1 cellular context compared by ENCODE assay signal in genomic region chr6:149863846-149864577, GRCh38.
TF ChIP-seq lines count a peak whose summit lies in the region.

TSS of gene LRP11 (minus strand) at chr6:149864359. CDS start at chr6:149864020, 339 bp downstream.

TF ChIP-seq in K562, 482 proteins besides CTCF, POLR2A, EP300 and RAD21 (continued from another document and continues in another):
- no peak for TF ChIP-seq CHD7 (IDR thresholded peaks at IDR 0.05; ENCODE audit: low read depth, low read length)
- no peak for TF ChIP-seq ZNF384 (IDR thresholded peaks at IDR 0.05; ENCODE audit: low read depth, low read length)
- no peak for TF ChIP-seq MEIS2 (IDR thresholded peaks at IDR 0.05; ENCODE audit: partially characterized antibody)
- 0 out of 2 replicates have a peak, but pooled peaks have one; percentile 77 for TF ChIP-seq ZNF695 (CRISPR knock-in tag; IDR thresholded peaks at IDR 0.05)
- TF ChIP-seq, protein P1, sequence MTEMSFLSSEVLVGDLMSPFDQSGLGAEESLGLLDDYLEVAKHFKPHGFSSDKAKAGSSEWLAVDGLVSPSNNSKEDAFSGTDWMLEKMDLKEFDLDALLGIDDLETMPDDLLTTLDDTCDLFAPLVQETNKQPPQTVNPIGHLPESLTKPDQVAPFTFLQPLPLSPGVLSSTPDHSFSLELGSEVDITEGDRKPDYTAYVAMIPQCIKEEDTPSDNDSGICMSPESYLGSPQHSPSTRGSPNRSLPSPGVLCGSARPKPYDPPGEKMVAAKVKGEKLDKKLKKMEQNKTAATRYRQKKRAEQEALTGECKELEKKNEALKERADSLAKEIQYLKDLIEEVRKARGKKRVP (CRISPR knock-in tag; IDR thresholded peaks at IDR 0.05): no peak
- peak in 1 of 2 experiments; percentile 60; a peak in 1 of 4 replicates for TF ChIP-seq TEAD1 (CRISPR knock-in tag; IDR thresholded peaks at IDR 0.05)
- peak; percentile 59; the same call in 1 of the 2 replicates for TF ChIP-seq PHF8 (IDR thresholded peaks at IDR 0.05; ENCODE audit: borderline replicate concordance, low read length)
- 0 out of 2 replicates have a peak, but pooled peaks have one; percentile 6 for TF ChIP-seq BHLHE40 (IDR thresholded peaks at IDR 0.05; ENCODE audit: low read length)
- no peak for TF ChIP-seq JUND (IDR thresholded peaks at IDR 0.05; ENCODE audit: borderline replicate concordance, low read depth, low read length)
- no peak; the same call in 2 of the 3 replicates for TF ChIP-seq JUND (tag; IDR thresholded peaks at IDR 0.05; ENCODE audit: borderline replicate concordance, low read depth, low read length)
- TF ChIP-seq, protein P2, sequence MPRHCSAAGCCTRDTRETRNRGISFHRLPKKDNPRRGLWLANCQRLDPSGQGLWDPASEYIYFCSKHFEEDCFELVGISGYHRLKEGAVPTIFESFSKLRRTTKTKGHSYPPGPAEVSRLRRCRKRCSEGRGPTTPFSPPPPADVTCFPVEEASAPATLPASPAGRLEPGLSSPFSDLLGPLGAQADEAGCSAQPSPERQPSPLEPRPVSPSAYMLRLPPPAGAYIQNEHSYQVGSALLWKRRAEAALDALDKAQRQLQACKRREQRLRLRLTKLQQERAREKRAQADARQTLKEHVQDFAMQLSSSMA (CRISPR knock-in tag; IDR thresholded peaks at IDR 0.05): no peak
- TF ChIP-seq NR3C1 (CRISPR knock-in tag; IDR thresholded peaks at IDR 0.05): 0 out of 2 replicates have a peak, but pooled peaks have one; percentile 17
- TF ChIP-seq SFPQ (IDR thresholded peaks at IDR 0.05; ENCODE audit: low read depth, low read length): no peak
- 0 out of 2 replicates have a peak, but pooled peaks have one; percentile 69 for TF ChIP-seq HDAC6 (IDR thresholded peaks at IDR 0.05; ENCODE audit: low read depth, low read length)
- TF ChIP-seq ETV1 (tag; conservative IDR thresholded peaks at IDR 0.05; ENCODE audit: low read depth): no peak
- 0 out of 2 replicates have a peak, but pooled peaks have one; percentile 18 for TF ChIP-seq ZNF584 (CRISPR knock-in tag; IDR thresholded peaks at IDR 0.05; ENCODE audit: low read depth)
- TF ChIP-seq, protein P3, sequence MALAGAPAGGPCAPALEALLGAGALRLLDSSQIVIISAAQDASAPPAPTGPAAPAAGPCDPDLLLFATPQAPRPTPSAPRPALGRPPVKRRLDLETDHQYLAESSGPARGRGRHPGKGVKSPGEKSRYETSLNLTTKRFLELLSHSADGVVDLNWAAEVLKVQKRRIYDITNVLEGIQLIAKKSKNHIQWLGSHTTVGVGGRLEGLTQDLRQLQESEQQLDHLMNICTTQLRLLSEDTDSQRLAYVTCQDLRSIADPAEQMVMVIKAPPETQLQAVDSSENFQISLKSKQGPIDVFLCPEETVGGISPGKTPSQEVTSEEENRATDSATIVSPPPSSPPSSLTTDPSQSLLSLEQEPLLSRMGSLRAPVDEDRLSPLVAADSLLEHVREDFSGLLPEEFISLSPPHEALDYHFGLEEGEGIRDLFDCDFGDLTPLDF (CRISPR knock-in tag; IDR thresholded peaks at IDR 0.05): no peak
- TF ChIP-seq EHMT2 (IDR thresholded peaks at IDR 0.05): peak; percentile 8; the same call in 1 of the 2 replicates
- TF ChIP-seq, protein P4, sequence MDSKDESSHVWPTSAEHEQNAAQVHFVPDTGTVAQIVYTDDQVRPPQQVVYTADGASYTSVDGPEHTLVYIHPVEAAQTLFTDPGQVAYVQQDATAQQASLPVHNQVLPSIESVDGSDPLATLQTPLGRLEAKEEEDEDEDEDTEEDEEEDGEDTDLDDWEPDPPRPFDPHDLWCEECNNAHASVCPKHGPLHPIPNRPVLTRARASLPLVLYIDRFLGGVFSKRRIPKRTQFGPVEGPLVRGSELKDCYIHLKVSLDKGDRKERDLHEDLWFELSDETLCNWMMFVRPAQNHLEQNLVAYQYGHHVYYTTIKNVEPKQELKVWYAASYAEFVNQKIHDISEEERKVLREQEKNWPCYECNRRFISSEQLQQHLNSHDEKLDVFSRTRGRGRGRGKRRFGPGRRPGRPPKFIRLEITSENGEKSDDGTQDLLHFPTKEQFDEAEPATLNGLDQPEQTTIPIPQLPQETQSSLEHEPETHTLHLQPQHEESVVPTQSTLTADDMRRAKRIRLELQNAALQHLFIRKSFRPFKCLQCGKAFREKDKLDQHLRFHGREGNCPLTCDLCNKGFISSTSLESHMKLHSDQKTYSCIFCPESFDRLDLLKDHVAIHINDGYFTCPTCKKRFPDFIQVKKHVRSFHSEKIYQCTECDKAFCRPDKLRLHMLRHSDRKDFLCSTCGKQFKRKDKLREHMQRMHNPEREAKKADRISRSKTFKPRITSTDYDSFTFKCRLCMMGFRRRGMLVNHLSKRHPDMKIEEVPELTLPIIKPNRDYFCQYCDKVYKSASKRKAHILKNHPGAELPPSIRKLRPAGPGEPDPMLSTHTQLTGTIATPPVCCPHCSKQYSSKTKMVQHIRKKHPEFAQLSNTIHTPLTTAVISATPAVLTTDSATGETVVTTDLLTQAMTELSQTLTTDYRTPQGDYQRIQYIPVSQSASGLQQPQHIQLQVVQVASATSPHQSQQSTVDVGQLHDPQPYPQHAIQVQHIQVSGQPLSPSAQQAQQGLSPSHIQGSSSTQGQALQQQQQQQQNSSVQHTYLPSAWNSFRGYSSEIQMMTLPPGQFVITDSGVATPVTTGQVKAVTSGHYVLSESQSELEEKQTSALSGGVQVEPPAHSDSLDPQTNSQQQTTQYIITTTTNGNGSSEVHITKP (IDR thresholded peaks at IDR 0.05; ENCODE audit: partially characterized antibody): no peak
- TF ChIP-seq KDM5B (IDR thresholded peaks at IDR 0.05; ENCODE audit: insufficient replicate concordance, low read depth, low read length): peak; percentile 53
- TF ChIP-seq CBFB (CRISPR knock-in tag; IDR thresholded peaks at IDR 0.05): 0 out of 2 replicates have a peak, but pooled peaks have one; percentile 46
- TF ChIP-seq IRF9 (tag; IDR thresholded peaks at IDR 0.05): no peak
- no peak for TF ChIP-seq HMBOX1 (IDR thresholded peaks at IDR 0.05)
- no peak for TF ChIP-seq HES1 (IDR thresholded peaks at IDR 0.05; ENCODE audit: low read depth)
- TF ChIP-seq ARNT (IDR thresholded peaks at IDR 0.05): no peak
- TF ChIP-seq CBX2 (IDR thresholded peaks at IDR 0.05; ENCODE audit: insufficient read depth, low read length, poor library complexity, severe bottlenecking): no peak
- TF ChIP-seq ARID2 (IDR thresholded peaks at IDR 0.05): no peak
- TF ChIP-seq FOXO4 (CRISPR knock-in tag; IDR thresholded peaks at IDR 0.05): no peak
- no peak for TF ChIP-seq KHSRP (IDR thresholded peaks at IDR 0.05)
- no peak for TF ChIP-seq SRSF3 (IDR thresholded peaks at IDR 0.05; ENCODE audit: insufficient read depth, low read length)
